1 cellular context compared by ENCODE assay signal in the genomic region with DNA sequence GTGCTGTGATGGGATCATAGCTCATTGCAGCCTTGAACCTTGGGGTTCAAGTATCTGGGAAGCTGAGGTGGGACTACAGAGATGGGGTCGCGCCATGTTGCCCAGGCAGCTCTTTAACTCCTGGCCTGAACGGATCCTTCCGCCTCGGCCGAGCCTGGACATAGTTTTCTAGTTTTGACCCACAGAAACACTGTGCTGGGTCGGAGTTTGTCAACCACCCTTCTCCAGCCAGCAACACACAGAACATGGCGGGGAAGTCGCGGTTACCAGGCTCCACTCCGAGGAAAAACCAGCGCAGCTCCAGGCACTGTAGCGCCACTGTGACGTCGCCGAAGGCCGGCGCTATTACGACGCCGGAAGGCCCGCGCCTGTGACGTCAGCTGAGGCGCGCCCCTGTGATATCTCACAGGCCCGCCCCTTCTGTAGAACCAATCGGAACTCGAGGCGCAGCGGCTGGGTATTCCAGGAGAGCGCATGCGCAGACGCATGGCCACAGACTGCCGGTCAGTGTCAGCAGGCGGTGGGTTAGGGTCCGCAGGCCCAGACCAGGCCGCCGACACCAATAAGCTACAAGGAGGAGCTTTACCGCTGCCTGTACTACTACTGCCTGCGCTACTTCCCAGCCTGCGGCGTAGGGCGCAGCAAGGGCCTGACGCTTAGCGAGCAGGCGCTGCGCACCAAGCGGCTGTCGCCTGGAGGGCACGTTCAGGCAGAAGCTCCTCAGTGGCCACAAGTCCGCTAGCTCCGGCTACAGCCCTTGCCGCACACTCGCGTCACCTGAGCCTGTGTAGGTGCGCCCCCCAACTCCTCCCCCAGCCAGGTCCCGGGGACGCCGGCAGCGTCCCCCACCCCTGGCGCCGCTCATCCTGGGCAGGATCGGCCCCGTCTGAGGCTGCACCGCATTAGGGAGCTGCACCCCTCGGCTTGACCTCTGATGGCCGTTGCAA.
TF ChIP-seq lines count a peak whose summit lies in the region.

No MANE protein-coding gene starts in this region.

TF ChIP-seq in K562, 482 proteins besides CTCF, POLR2A, EP300 and RAD21 (continued from another document and continues in another):
- 0 out of 2 replicates have a peak, but pooled peaks have one; percentile 14 for TF ChIP-seq ETS1 (conservative IDR thresholded peaks at IDR 0.05; ENCODE audit: control insufficient read depth, low read depth, low read length)
- TF ChIP-seq ARID3A (IDR thresholded peaks at IDR 0.05; ENCODE audit: borderline replicate concordance, low read depth, low read length) = 0 out of 2 replicates have a peak, but pooled peaks have one; percentile 25
- TF ChIP-seq, protein P1, sequence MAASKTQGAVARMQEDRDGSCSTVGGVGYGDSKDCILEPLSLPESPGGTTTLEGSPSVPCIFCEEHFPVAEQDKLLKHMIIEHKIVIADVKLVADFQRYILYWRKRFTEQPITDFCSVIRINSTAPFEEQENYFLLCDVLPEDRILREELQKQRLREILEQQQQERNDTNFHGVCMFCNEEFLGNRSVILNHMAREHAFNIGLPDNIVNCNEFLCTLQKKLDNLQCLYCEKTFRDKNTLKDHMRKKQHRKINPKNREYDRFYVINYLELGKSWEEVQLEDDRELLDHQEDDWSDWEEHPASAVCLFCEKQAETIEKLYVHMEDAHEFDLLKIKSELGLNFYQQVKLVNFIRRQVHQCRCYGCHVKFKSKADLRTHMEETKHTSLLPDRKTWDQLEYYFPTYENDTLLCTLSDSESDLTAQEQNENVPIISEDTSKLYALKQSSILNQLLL (CRISPR knock-in tag; IDR thresholded peaks at IDR 0.05; ENCODE audit: borderline replicate concordance) = no peak
- no peak for TF ChIP-seq PTBP1 (IDR thresholded peaks at IDR 0.05; ENCODE audit: low read depth, low read length)
- TF ChIP-seq TAF9B (IDR thresholded peaks at IDR 0.05; ENCODE audit: partially characterized antibody) = peak; percentile 88
- peak; percentile 72 for TF ChIP-seq ZFP1 (CRISPR knock-in tag; IDR thresholded peaks at IDR 0.05)
- TF ChIP-seq THRA (IDR thresholded peaks at IDR 0.05) = no peak
- 0 out of 2 replicates have a peak, but pooled peaks have one; percentile 7 for TF ChIP-seq ZKSCAN1 (IDR thresholded peaks at IDR 0.05; ENCODE audit: low read depth, low read length)
- TF ChIP-seq AFF1 (IDR thresholded peaks at IDR 0.05; ENCODE audit: low read depth in 1 of 2, partially characterized antibody in 2 of 2) = peak in 1 of 2 experiments; percentile 5
- no peak for TF ChIP-seq ZNF699 (CRISPR knock-in tag; IDR thresholded peaks at IDR 0.05; ENCODE audit: insufficient replicate concordance)
- TF ChIP-seq SPI1 (IDR thresholded peaks at IDR 0.05; ENCODE audit: borderline replicate concordance, low read depth, low read length) = no peak
- TF ChIP-seq ZNF143 (CRISPR knock-in tag; IDR thresholded peaks at IDR 0.05) = no peak
- no peak for TF ChIP-seq UBTF (IDR thresholded peaks at IDR 0.05; ENCODE audit: borderline replicate concordance in 1 of 2, low read depth in 2 of 2, low read length in 2 of 2)
- TF ChIP-seq SIRT6 (IDR thresholded peaks at IDR 0.05; ENCODE audit: low read depth, low read length) = no peak
- TF ChIP-seq SETDB1 (IDR thresholded peaks at IDR 0.05; ENCODE audit: low read length) = no peak
- TF ChIP-seq ESRRA (IDR thresholded peaks at IDR 0.05; ENCODE audit: borderline replicate concordance, low read depth) = peak; percentile 83; the same call in 1 of the 2 replicates
- peak; percentile 86; the same call in 1 of the 2 replicates for TF ChIP-seq KDM2B (CRISPR knock-in tag; IDR thresholded peaks at IDR 0.05)
- TF ChIP-seq ZBTB49 (CRISPR knock-in tag; IDR thresholded peaks at IDR 0.05; ENCODE audit: borderline replicate concordance) = no peak
- TF ChIP-seq TFAP4 (CRISPR knock-in tag; IDR thresholded peaks at IDR 0.05; ENCODE audit: borderline replicate concordance) = peak; percentile 84
- TF ChIP-seq, protein P2, sequence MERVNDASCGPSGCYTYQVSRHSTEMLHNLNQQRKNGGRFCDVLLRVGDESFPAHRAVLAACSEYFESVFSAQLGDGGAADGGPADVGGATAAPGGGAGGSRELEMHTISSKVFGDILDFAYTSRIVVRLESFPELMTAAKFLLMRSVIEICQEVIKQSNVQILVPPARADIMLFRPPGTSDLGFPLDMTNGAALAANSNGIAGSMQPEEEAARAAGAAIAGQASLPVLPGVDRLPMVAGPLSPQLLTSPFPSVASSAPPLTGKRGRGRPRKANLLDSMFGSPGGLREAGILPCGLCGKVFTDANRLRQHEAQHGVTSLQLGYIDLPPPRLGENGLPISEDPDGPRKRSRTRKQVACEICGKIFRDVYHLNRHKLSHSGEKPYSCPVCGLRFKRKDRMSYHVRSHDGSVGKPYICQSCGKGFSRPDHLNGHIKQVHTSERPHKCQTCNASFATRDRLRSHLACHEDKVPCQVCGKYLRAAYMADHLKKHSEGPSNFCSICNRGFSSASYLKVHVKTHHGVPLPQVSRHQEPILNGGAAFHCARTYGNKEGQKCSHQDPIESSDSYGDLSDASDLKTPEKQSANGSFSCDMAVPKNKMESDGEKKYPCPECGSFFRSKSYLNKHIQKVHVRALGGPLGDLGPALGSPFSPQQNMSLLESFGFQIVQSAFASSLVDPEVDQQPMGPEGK (CRISPR knock-in tag; IDR thresholded peaks at IDR 0.05; ENCODE audit: borderline replicate concordance) = no peak
- no peak for TF ChIP-seq ZBTB5 (IDR thresholded peaks at IDR 0.05)
- no peak for TF ChIP-seq PTRF (tag; IDR thresholded peaks at IDR 0.05)
- no peak for TF ChIP-seq TEAD2 (tag; IDR thresholded peaks at IDR 0.05)
- TF ChIP-seq MTA3 (IDR thresholded peaks at IDR 0.05; ENCODE audit: borderline replicate concordance) = peak; percentile 99
- no peak; the same call in 1 of the 2 replicates for TF ChIP-seq CHCHD3 (CRISPR knock-in tag; IDR thresholded peaks at IDR 0.05)
- no peak for TF ChIP-seq CBFA2T2 (conservative IDR thresholded peaks at IDR 0.05)
